ENCODE assay signal across 1 cellular context in the genomic region with DNA sequence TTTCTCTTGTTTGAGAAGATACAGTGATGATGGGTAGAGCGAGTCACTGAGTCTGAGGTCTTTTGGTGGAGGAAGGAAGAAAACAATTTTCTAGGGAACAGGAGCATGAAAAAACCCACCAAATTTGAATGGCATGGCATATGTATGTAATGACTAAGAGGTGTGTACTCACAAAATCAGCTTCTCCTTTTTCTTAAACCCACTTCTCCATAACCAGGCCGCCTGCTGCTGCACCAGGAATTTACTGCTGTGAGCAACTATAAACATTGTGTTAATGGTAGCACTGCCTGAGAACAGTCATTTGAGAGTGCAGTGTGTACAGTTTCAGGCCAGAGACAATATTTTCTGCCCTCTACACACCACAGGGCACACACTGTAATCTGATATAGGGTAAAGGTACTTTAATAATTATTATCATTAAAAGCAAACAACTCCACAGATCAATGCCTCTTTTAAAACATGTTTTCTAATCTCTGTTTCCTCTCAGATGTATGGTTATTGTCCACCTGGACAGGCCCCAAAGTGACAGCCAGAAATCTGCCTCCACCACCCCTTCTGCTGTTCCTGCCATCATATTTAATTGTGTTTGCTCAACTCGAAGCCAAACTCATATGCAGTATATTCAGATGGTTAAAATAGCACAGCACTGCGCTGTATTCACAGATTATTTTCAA.
A peak's percentile ranks its signal among the peaks of the same experiment; 100 is the strongest.
TF ChIP-seq lines count a peak whose summit lies in the region.

No MANE protein-coding gene starts in this region.

TF ChIP-seq in SK-N-SH, 30 proteins besides CTCF, POLR2A, EP300 and RAD21 (continued from another document):
- TF ChIP-seq, protein P1, sequence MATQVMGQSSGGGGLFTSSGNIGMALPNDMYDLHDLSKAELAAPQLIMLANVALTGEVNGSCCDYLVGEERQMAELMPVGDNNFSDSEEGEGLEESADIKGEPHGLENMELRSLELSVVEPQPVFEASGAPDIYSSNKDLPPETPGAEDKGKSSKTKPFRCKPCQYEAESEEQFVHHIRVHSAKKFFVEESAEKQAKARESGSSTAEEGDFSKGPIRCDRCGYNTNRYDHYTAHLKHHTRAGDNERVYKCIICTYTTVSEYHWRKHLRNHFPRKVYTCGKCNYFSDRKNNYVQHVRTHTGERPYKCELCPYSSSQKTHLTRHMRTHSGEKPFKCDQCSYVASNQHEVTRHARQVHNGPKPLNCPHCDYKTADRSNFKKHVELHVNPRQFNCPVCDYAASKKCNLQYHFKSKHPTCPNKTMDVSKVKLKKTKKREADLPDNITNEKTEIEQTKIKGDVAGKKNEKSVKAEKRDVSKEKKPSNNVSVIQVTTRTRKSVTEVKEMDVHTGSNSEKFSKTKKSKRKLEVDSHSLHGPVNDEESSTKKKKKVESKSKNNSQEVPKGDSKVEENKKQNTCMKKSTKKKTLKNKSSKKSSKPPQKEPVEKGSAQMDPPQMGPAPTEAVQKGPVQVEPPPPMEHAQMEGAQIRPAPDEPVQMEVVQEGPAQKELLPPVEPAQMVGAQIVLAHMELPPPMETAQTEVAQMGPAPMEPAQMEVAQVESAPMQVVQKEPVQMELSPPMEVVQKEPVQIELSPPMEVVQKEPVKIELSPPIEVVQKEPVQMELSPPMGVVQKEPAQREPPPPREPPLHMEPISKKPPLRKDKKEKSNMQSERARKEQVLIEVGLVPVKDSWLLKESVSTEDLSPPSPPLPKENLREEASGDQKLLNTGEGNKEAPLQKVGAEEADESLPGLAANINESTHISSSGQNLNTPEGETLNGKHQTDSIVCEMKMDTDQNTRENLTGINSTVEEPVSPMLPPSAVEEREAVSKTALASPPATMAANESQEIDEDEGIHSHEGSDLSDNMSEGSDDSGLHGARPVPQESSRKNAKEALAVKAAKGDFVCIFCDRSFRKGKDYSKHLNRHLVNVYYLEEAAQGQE (IDR thresholded peaks at IDR 0.05; ENCODE audit: low read depth, low read length), result no peak
- TF ChIP-seq, protein P2, sequence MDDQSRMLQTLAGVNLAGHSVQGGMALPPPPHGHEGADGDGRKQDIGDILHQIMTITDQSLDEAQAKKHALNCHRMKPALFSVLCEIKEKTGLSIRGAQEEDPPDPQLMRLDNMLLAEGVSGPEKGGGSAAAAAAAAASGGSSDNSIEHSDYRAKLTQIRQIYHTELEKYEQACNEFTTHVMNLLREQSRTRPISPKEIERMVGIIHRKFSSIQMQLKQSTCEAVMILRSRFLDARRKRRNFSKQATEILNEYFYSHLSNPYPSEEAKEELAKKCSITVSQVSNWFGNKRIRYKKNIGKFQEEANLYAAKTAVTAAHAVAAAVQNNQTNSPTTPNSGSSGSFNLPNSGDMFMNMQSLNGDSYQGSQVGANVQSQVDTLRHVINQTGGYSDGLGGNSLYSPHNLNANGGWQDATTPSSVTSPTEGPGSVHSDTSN (IDR thresholded peaks at IDR 0.05), result no peak
- TF ChIP-seq, protein P3, sequence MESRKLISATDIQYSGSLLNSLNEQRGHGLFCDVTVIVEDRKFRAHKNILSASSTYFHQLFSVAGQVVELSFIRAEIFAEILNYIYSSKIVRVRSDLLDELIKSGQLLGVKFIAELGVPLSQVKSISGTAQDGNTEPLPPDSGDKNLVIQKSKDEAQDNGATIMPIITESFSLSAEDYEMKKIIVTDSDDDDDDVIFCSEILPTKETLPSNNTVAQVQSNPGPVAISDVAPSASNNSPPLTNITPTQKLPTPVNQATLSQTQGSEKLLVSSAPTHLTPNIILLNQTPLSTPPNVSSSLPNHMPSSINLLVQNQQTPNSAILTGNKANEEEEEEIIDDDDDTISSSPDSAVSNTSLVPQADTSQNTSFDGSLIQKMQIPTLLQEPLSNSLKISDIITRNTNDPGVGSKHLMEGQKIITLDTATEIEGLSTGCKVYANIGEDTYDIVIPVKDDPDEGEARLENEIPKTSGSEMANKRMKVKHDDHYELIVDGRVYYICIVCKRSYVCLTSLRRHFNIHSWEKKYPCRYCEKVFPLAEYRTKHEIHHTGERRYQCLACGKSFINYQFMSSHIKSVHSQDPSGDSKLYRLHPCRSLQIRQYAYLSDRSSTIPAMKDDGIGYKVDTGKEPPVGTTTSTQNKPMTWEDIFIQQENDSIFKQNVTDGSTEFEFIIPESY (IDR thresholded peaks at IDR 0.05; ENCODE audit: borderline replicate concordance, low read depth), result no peak
- TF ChIP-seq GATA2 (CRISPR knock-in tag; IDR thresholded peaks at IDR 0.05), result peak; percentile 70
- no peak for TF ChIP-seq ELF1 (IDR thresholded peaks at IDR 0.05)
- TF ChIP-seq, protein P4, sequence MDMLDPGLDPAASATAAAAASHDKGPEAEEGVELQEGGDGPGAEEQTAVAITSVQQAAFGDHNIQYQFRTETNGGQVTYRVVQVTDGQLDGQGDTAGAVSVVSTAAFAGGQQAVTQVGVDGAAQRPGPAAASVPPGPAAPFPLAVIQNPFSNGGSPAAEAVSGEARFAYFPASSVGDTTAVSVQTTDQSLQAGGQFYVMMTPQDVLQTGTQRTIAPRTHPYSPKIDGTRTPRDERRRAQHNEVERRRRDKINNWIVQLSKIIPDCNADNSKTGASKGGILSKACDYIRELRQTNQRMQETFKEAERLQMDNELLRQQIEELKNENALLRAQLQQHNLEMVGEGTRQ (IDR thresholded peaks at IDR 0.05; ENCODE audit: borderline replicate concordance, low read depth, low read length), result no peak
- no peak for TF ChIP-seq MEF2A (IDR thresholded peaks at IDR 0.05; ENCODE audit: borderline replicate concordance, low read depth)
- TF ChIP-seq TEAD4 (IDR thresholded peaks at IDR 0.05; ENCODE audit: borderline replicate concordance, insufficient read depth), result no peak
- TF ChIP-seq, protein P5, sequence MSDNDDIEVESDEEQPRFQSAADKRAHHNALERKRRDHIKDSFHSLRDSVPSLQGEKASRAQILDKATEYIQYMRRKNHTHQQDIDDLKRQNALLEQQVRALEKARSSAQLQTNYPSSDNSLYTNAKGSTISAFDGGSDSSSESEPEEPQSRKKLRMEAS (IDR thresholded peaks at IDR 0.05; ENCODE audit: low read depth), result no peak
- no peak for TF ChIP-seq RXRA (IDR thresholded peaks at IDR 0.05; ENCODE audit: borderline replicate concordance, low read depth)
- no peak for TF ChIP-seq TAF1 (IDR thresholded peaks at IDR 0.05; ENCODE audit: borderline replicate concordance, low read depth, low read length)
- TF ChIP-seq YY1 (IDR thresholded peaks at IDR 0.05; ENCODE audit: low read depth), result no peak
- TF ChIP-seq, protein P6, sequence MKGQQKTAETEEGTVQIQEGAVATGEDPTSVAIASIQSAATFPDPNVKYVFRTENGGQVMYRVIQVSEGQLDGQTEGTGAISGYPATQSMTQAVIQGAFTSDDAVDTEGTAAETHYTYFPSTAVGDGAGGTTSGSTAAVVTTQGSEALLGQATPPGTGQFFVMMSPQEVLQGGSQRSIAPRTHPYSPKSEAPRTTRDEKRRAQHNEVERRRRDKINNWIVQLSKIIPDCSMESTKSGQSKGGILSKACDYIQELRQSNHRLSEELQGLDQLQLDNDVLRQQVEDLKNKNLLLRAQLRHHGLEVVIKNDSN (IDR thresholded peaks at IDR 0.05; ENCODE audit: borderline replicate concordance, low read depth), result no peak
- TF ChIP-seq FOXJ3 (CRISPR knock-in tag; IDR thresholded peaks at IDR 0.05), result 0 out of 2 replicates have a peak, but pooled peaks have one; percentile 11
- TF ChIP-seq RFX5 (IDR thresholded peaks at IDR 0.05; ENCODE audit: low read length), result no peak
- TF ChIP-seq POLR2AphosphoS5 (IDR thresholded peaks at IDR 0.05; ENCODE audit: low read depth, low read length), result no peak
- TF ChIP-seq CHD2 (IDR thresholded peaks at IDR 0.05; ENCODE audit: low read length, partially characterized antibody), result peak; percentile 59
- TF ChIP-seq, protein P7, sequence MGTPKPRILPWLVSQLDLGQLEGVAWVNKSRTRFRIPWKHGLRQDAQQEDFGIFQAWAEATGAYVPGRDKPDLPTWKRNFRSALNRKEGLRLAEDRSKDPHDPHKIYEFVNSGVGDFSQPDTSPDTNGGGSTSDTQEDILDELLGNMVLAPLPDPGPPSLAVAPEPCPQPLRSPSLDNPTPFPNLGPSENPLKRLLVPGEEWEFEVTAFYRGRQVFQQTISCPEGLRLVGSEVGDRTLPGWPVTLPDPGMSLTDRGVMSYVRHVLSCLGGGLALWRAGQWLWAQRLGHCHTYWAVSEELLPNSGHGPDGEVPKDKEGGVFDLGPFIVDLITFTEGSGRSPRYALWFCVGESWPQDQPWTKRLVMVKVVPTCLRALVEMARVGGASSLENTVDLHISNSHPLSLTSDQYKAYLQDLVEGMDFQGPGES (IDR thresholded peaks at IDR 0.05; ENCODE audit: low read depth, low read length), result no peak
- TF ChIP-seq NRF1 (IDR thresholded peaks at IDR 0.05; ENCODE audit: low read depth, low read length), result no peak
- TF ChIP-seq GABPA (IDR thresholded peaks at IDR 0.05; ENCODE audit: low read depth), result no peak
